ENCODE assay signal across 30 cellular contexts in the genomic region with DNA sequence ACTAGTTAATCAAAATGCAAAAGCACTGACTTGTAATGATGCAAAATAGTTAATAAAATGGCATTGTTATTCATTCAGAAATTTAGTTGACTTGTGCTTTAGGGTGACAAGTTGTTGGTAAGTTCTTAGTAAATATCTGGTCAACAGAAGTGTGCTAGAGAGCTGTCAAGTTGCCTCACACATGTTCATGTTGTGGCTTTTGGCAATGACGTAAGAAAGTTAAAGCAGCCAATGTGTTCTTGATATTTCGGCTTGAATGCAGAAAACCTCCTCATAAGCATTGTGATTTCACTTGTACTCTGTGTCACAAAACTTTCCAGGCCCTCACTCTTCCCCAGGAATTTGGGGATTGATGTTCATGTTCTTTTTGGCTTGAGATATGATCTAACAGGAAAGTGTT.
"Had no signal": no experiment of that assay in that cellular context is flagged by ENCODE, and none has a peak within 500 bp of the region (broad histone marks: within the 10 kb centered on the region; RNA-seq: fewer than 3 reads in every experiment).

No MANE protein-coding gene starts in this region.

- H3K9me3 Mint-ChIP-seq: activated CD4-positive, alpha-beta T cell treated with anti-CD3 and anti-CD28 coated beads, Interleukin-2, amount 10 ng/mL, durations not matched to agents 24 days and 14 days; nephron had no signal

- H3K4me3 Mint-ChIP-seq: activated CD4-positive, alpha-beta memory T cell treated with anti-CD3 and anti-CD28 coated beads, Interleukin-2, amount 10 ng/mL, durations not matched to agents 7 days and 5 days; activated CD4-positive, alpha-beta T cell treated with anti-CD3 and anti-CD28 coated beads, Interleukin-2, amount 10 ng/mL, durations not matched to agents 24 days and 14 days; activated T-cell treated with anti-CD3 and anti-CD28 coated beads, Interleukin-2, amount 50 U/mL, for 24 hours; central memory CD8-positive, alpha-beta T cell; nephron; T-helper 2 cell treated with Interferon-gamma antibody and Interleukin-4, amounts not matched to agents 5 μg/mL and 100 μg/mL, for 36 hours had no signal

- H3K27ac ChIP-seq: esophagus squamous epithelium, ovary, psoas muscle, testis, transverse colon, VCaP had no signal

- H3K4me3 ChIP-seq: esophagus squamous epithelium, ovary, psoas muscle, smooth muscle cell, testis, transverse colon had no signal

- FAIRE-seq: bronchial epithelial cell, colon, keratinocyte, TTC549 had no signal

- ATAC-seq: left cardiac atrium, left ventricle myocardium superior, psoas muscle had no signal

- H3K27me3 Mint-ChIP-seq: activated CD4-positive, alpha-beta memory T cell treated with anti-CD3 and anti-CD28 coated beads, Interleukin-2, amount 10 ng/mL, durations not matched to agents 7 days and 5 days; activated CD4-positive, alpha-beta T cell treated with anti-CD3 and anti-CD28 coated beads, Interleukin-2, amount 10 ng/mL, durations not matched to agents 24 days and 14 days; activated T-cell treated with anti-CD3 and anti-CD28 coated beads, Interleukin-2, amount 50 U/mL, for 24 hours; central memory CD8-positive, alpha-beta T cell had no signal

- H3K4me1 ChIP-seq: esophagus squamous epithelium, psoas muscle, testis, transverse colon had no signal

- H3K27me3 ChIP-seq: esophagus squamous epithelium, ovary, testis, transverse colon had no signal

- H3K9me3 ChIP-seq: esophagus squamous epithelium, ovary, psoas muscle, testis, transverse colon had no signal

- H3K27ac Mint-ChIP-seq: activated CD4-positive, alpha-beta memory T cell treated with anti-CD3 and anti-CD28 coated beads, Interleukin-2, amount 10 ng/mL, durations not matched to agents 7 days and 5 days; activated CD4-positive, alpha-beta T cell treated with anti-CD3 and anti-CD28 coated beads, Interleukin-2, amount 10 ng/mL, durations not matched to agents 24 days and 14 days; activated T-cell treated with anti-CD3 and anti-CD28 coated beads, Interleukin-2, amount 50 U/mL, for 24 hours; nephron; T-helper 2 cell treated with Interferon-gamma antibody and Interleukin-4, amounts not matched to agents 5 μg/mL and 100 μg/mL, for 36 hours had no signal

- H3K36me3 ChIP-seq: esophagus squamous epithelium, ovary, transverse colon had no signal

- DNase-seq: activated CD4-positive, alpha-beta memory T cell treated with anti-CD3 and anti-CD28 coated beads, Interleukin-2, amount 10 ng/mL, durations not matched to agents 7 days and 5 days; activated CD4-positive, alpha-beta T cell treated with anti-CD3 and anti-CD28 coated beads, Interleukin-2, amount 10 ng/mL, durations not matched to agents 24 days and 14 days; activated CD4-positive, CD25-positive, alpha-beta regulatory T cell treated with anti-CD3 and anti-CD28 coated beads, Interleukin-2, amount 50 U/mL, for 72 hours; activated CD8-positive, alpha-beta memory T cell treated with anti-CD3 and anti-CD28 coated beads, Interleukin-2, amount 50 U/mL, for 48 hours; activated gamma-delta T cell; activated naive CD4-positive, alpha-beta T cell treated with anti-CD3 and anti-CD28 coated beads, Interleukin-2, amount 50 U/mL, for 16 hours; activated T-cell treated with anti-CD3 and anti-CD28 coated beads, Interleukin-2, amount 50 U/mL, for 24 hours; dermis blood vessel endothelial cell; effector CD4-positive, alpha-beta T cell; esophagus squamous epithelium; head of caudate nucleus; hippocampal formation; left cardiac atrium; left ventricle myocardium superior; ovary; psoas muscle; stimulated activated CD4-positive, alpha-beta T cell treated with anti-CD3 and anti-CD28 coated beads, Interleukin-1b, Interleukin-23, amount 100 ng/mL, for 48 hours; stimulated activated naive CD4-positive, alpha-beta T cell; T-helper 1 cell; testis; transverse colon had no signal

- H3K4me2 ChIP-seq: smooth muscle cell had no signal

- H3K4me1 Mint-ChIP-seq: activated CD4-positive, alpha-beta memory T cell treated with anti-CD3 and anti-CD28 coated beads, Interleukin-2, amount 10 ng/mL, durations not matched to agents 7 days and 5 days; activated CD4-positive, alpha-beta T cell treated with anti-CD3 and anti-CD28 coated beads, Interleukin-2, amount 10 ng/mL, durations not matched to agents 24 days and 14 days; central memory CD8-positive, alpha-beta T cell; nephron had no signal
